ENCODE assay signal across 16 cellular contexts in the genomic region with DNA sequence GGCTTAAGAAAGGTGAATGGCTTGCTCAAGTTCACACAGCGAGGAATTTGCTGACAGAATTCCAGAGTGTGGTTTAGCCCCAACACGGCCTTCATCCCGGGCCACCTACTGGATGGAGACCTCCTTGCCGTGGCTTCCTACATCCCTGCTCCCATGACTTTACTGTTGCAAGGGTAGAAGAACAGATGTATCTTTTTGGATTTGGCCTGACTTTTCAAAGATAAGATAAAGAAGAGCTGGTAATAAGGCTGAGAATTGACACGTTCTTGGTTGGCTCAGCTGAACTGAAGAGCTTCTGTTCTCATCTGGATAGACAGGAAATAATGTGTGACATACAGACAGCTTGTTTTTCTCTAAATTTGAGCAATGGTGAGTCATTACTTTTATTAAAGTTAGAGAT.
DNase-seq lines count a peak whose midpoint lies in the region; ATAC-seq and TF ChIP-seq lines count a peak whose summit lies in the region.
"Had no signal": no experiment of that assay in that cellular context is flagged by ENCODE, and none has a peak within 500 bp of the region (broad histone marks: within the 10 kb centered on the region; RNA-seq: fewer than 3 reads in every experiment).

No MANE protein-coding gene starts in this region.

- H4K20me1 ChIP-seq in GM23338 (replicated peaks; ENCODE audit: insufficient read depth), result no peaks in the 10 kb centered on the region
- H4K20me1 ChIP-seq: BLaER1 treated with 17β-estradiol and CSF1 and Interleukin-3, amounts not matched to agents 10 nM and 100 nM had no signal

- intact Hi-C loops in psoas muscle (cut with DNase I), result no loop called here

- DNase-seq in GM23338 (ENCODE audit: low spot score), result peak; percentile 49
- peak; percentile 52 for DNase-seq in SW480 (ENCODE audit: low spot score)
- peak; percentile 46 for DNase-seq in fibroblast of villous mesenchyme (ENCODE audit: low read depth)
- DNase-seq in progenitor cell of endocrine pancreas (ENCODE audit: low spot score, unreplicated experiment), result no peak
- DNase-seq in CD1c-positive myeloid dendritic cell (ENCODE audit: extremely low spot score), result no peak
- DNase-seq in activated T-cell treated with anti-CD3 and anti-CD28 coated beads, Interleukin-2, amount 50 U/mL, for 24 hours, result no peak
- no peak for DNase-seq in psoas muscle
- no peak for DNase-seq in NCI-H526 treated with DMSO at 0.1 percent for 48 hours (lab: John Stamatoyannopoulos, UW)
- DNase-seq: activated CD8-positive, alpha-beta T cell treated with anti-CD3 and anti-CD28 coated beads for 36 hours; Kasumi-1; lower lobe of right lung; ovary had no signal

- H3K4me1 ChIP-seq in GM23338 (ENCODE audit: insufficient read depth) (peaks cover 19% of the 10 kb centered on the region), psoas muscle (no peaks in the 10 kb centered on the region)
- H3K4me1 ChIP-seq: lower lobe of right lung had no signal

- no peaks in the 10 kb centered on the region for H3K9me3 ChIP-seq in psoas muscle
- H3K9me3 ChIP-seq: BLaER1 treated with 17β-estradiol and CSF1 and Interleukin-3, amounts not matched to agents 10 nM and 100 nM; lower lobe of right lung; ovary had no signal

- no peaks in the 10 kb centered on the region for H3K27me3 ChIP-seq in GM23338 (ENCODE audit: insufficient read depth)
- H3K27me3 ChIP-seq in psoas muscle (ENCODE audit: insufficient read depth in 3 of 3, low read length in 2 of 3), result no peaks in the 10 kb centered on the region
- H3K27me3 ChIP-seq: BLaER1 treated with 17β-estradiol and CSF1 and Interleukin-3, amounts not matched to agents 10 nM and 100 nM; ovary had no signal

- H3K27ac Mint-ChIP-seq in GM23338, result no peak overlapping the region
- H3K27ac Mint-ChIP-seq in progenitor cell of endocrine pancreas, result no peak overlapping the region
- H3K27ac Mint-ChIP-seq in activated T-cell treated with anti-CD3 and anti-CD28 coated beads, Interleukin-2, amount 50 U/mL, for 24 hours, result no peak overlapping the region
- H3K27ac Mint-ChIP-seq: activated CD8-positive, alpha-beta T cell treated with anti-CD3 and anti-CD28 coated beads for 36 hours; activated naive CD4-positive, alpha-beta T cell treated with anti-CD3 and anti-CD28 coated beads, Interleukin-2, amount 50 U/mL, for 24 hours; stimulated activated naive CD8-positive, alpha-beta T cell treated with anti-CD3 and anti-CD28 coated beads, Interleukin-15, Interleukin-2, amounts not matched to agents 100 ng/mL and 50 ng/mL, for 24 hours; T-helper 2 cell treated with Interferon-gamma antibody and Interleukin-4, amounts not matched to agents 5 μg/mL and 100 μg/mL, for 36 hours had no signal

- no peak overlapping the region for H3K4me2 ChIP-seq in GM23338
- H3K4me2 ChIP-seq: BLaER1 treated with 17β-estradiol and CSF1 and Interleukin-3, amounts not matched to agents 10 nM and 100 nM had no signal

- no peaks in the 10 kb centered on the region for H3K79me2 ChIP-seq in GM23338 (replicated peaks; ENCODE audit: insufficient read depth)

- H3K9me3 Mint-ChIP-seq in GM23338, result no peaks in the 10 kb centered on the region
- H3K9me3 Mint-ChIP-seq in progenitor cell of endocrine pancreas (ENCODE audit: low read depth), result peaks cover 3% of the 10 kb centered on the region
- H3K9me3 Mint-ChIP-seq in activated T-cell treated with anti-CD3 and anti-CD28 coated beads, Interleukin-2, amount 50 U/mL, for 24 hours, result no peaks in the 10 kb centered on the region
- H3K9me3 Mint-ChIP-seq: activated CD8-positive, alpha-beta T cell treated with anti-CD3 and anti-CD28 coated beads for 36 hours; activated naive CD4-positive, alpha-beta T cell treated with anti-CD3 and anti-CD28 coated beads, Interleukin-2, amount 50 U/mL, for 24 hours; stimulated activated naive CD8-positive, alpha-beta T cell treated with anti-CD3 and anti-CD28 coated beads, Interleukin-15, Interleukin-2, amounts not matched to agents 100 ng/mL and 50 ng/mL, for 24 hours; T-helper 2 cell treated with Interferon-gamma antibody and Interleukin-4, amounts not matched to agents 5 μg/mL and 100 μg/mL, for 36 hours had no signal

- H3F3A ChIP-seq in GM23338 (replicated peaks; ENCODE audit: low read depth), result no peaks in the 10 kb centered on the region

- H3K4me3 Mint-ChIP-seq in GM23338 (no peak overlapping the region), progenitor cell of endocrine pancreas (ENCODE audit: low read depth) (no peak overlapping the region)
- no peak overlapping the region for H3K4me3 Mint-ChIP-seq in activated T-cell treated with anti-CD3 and anti-CD28 coated beads, Interleukin-2, amount 50 U/mL, for 24 hours
- H3K4me3 Mint-ChIP-seq: activated CD8-positive, alpha-beta T cell treated with anti-CD3 and anti-CD28 coated beads for 36 hours; activated naive CD4-positive, alpha-beta T cell treated with anti-CD3 and anti-CD28 coated beads, Interleukin-2, amount 50 U/mL, for 24 hours; stimulated activated naive CD8-positive, alpha-beta T cell treated with anti-CD3 and anti-CD28 coated beads, Interleukin-15, Interleukin-2, amounts not matched to agents 100 ng/mL and 50 ng/mL, for 24 hours; T-helper 2 cell treated with Interferon-gamma antibody and Interleukin-4, amounts not matched to agents 5 μg/mL and 100 μg/mL, for 36 hours had no signal

- H2AFZ ChIP-seq in GM23338, result 0 out of 2 replicates have a peak overlapping the region, but pooled peaks have one; percentile 4

- no peak overlapping the region for H3K4me3 ChIP-seq in GM23338
- no peak overlapping the region for H3K4me3 ChIP-seq in fibroblast of villous mesenchyme (ENCODE audit: low read depth, low read length)
- no peak overlapping the region for H3K4me3 ChIP-seq in psoas muscle
- H3K4me3 ChIP-seq: BLaER1 treated with 17β-estradiol and CSF1 and Interleukin-3, amounts not matched to agents 10 nM and 100 nM; lower lobe of right lung; ovary had no signal

- H3K36me3 Mint-ChIP-seq in GM23338 (ENCODE audit: low read depth) (no peaks in the 10 kb centered on the region), progenitor cell of endocrine pancreas (ENCODE audit: insufficient read depth) (no peaks in the 10 kb centered on the region)
- H3K36me3 Mint-ChIP-seq in activated T-cell treated with anti-CD3 and anti-CD28 coated beads, Interleukin-2, amount 50 U/mL, for 24 hours (ENCODE audit: low read depth), result no peaks in the 10 kb centered on the region
- H3K36me3 Mint-ChIP-seq: activated naive CD4-positive, alpha-beta T cell treated with anti-CD3 and anti-CD28 coated beads, Interleukin-2, amount 50 U/mL, for 24 hours had no signal

- no peaks in the 10 kb centered on the region for H3K27me3 Mint-ChIP-seq in GM23338 (ENCODE audit: insufficient read depth, low read depth, poor library complexity)
- no peaks in the 10 kb centered on the region for H3K27me3 Mint-ChIP-seq in progenitor cell of endocrine pancreas
- H3K27me3 Mint-ChIP-seq in activated T-cell treated with anti-CD3 and anti-CD28 coated beads, Interleukin-2, amount 50 U/mL, for 24 hours, result no peaks in the 10 kb centered on the region
- H3K27me3 Mint-ChIP-seq: activated CD8-positive, alpha-beta T cell treated with anti-CD3 and anti-CD28 coated beads for 36 hours; activated naive CD4-positive, alpha-beta T cell treated with anti-CD3 and anti-CD28 coated beads, Interleukin-2, amount 50 U/mL, for 24 hours; stimulated activated naive CD8-positive, alpha-beta T cell treated with anti-CD3 and anti-CD28 coated beads, Interleukin-15, Interleukin-2, amounts not matched to agents 100 ng/mL and 50 ng/mL, for 24 hours had no signal

- H3K27ac ChIP-seq in GM23338 (ENCODE audit: low read depth), result no peak overlapping the region
- H3K27ac ChIP-seq in psoas muscle, result no peak overlapping the region
- H3K27ac ChIP-seq: BLaER1 treated with 17β-estradiol and CSF1 and Interleukin-3, amounts not matched to agents 10 nM and 100 nM; lower lobe of right lung; ovary had no signal

- H3K4me1 Mint-ChIP-seq in GM23338 (peaks cover 25% of the 10 kb centered on the region), progenitor cell of endocrine pancreas (ENCODE audit: low read depth) (peaks cover 47% of the 10 kb centered on the region)
- H3K4me1 Mint-ChIP-seq in activated T-cell treated with anti-CD3 and anti-CD28 coated beads, Interleukin-2, amount 50 U/mL, for 24 hours (ENCODE audit: low read depth), result peaks cover 5% of the 10 kb centered on the region

- ATAC-seq in GM23338 (peak; percentile 69), psoas muscle (no peak)
- ATAC-seq: activated CD8-positive, alpha-beta T cell treated with anti-CD3 and anti-CD28 coated beads for 36 hours; lower lobe of right lung had no signal

- H3K9me2 ChIP-seq in GM23338 (ENCODE audit: insufficient read depth), result no peaks in the 10 kb centered on the region

- 81 to 85% (median 83%) methylated on average over 5 of the region's 5 CpGs for WGBS in psoas muscle, 3 donors

- TF ChIP-seq CTCF in GM23338 (conservative IDR thresholded peaks at IDR 0.05; ENCODE audit: low read depth in 2 of 2) (peak; percentile 16 to 23; a peak in 2 of 4 replicates), fibroblast of villous mesenchyme (IDR thresholded peaks at IDR 0.05; ENCODE audit: insufficient read depth, low read depth, low read length) (no peak), progenitor cell of endocrine pancreas (IDR thresholded peaks at IDR 0.05; ENCODE audit: unreplicated experiment) (peak; percentile 15), psoas muscle (IDR thresholded peaks at IDR 0.05) (no peak)

- H3K36me3 ChIP-seq in GM23338 (ENCODE audit: insufficient read depth) (no peaks in the 10 kb centered on the region), psoas muscle (ENCODE audit: insufficient read depth in 1 of 2, low read depth in 1 of 2) (no peaks in the 10 kb centered on the region)
- H3K36me3 ChIP-seq: BLaER1 treated with 17β-estradiol and CSF1 and Interleukin-3, amounts not matched to agents 10 nM and 100 nM; lower lobe of right lung; ovary had no signal

TF ChIP-seq in GM23338, 12 proteins besides CTCF, POLR2A, EP300 and RAD21 (continues in another document):
- no peak for TF ChIP-seq POLR2AphosphoS5 (IDR thresholded peaks at IDR 0.05; ENCODE audit: low read depth)

Comparison
In these comparisons a context has a peak if more than half of its experiments do, and no peak if none do; other contexts are left out.
1. DNase-seq: peak in GM23338 (single experiment), SW480 (single experiment) and fibroblast of villous mesenchyme (single experiment); none in progenitor cell of endocrine pancreas (single experiment), CD1c-positive myeloid dendritic cell (single experiment), activated T-cell treated with anti-CD3 and anti-CD28 coated beads, Interleukin-2, amount 50 U/mL, for 24 hours (single experiment), psoas muscle (0 of 2) and NCI-H526 treated with DMSO at 0.1 percent for 48 hours (single experiment).
2. CTCF ChIP-seq: peak in GM23338 (2 of 2) and progenitor cell of endocrine pancreas (single experiment); none in fibroblast of villous mesenchyme (single experiment) and psoas muscle (single experiment).